Comparison of ENCODE assay signal across 8 cellular contexts in genomic region chr9:39552242-39552760, GRCh38.
DNase-seq lines count a peak whose midpoint lies in the region; ATAC-seq and TF ChIP-seq lines count a peak whose summit lies in the region.
"Not testable (repeated sequence)": the region's sequence is repeated elsewhere in the genome, so short reads cannot be mapped to it uniquely, and the experiment has no call there.

No MANE protein-coding gene starts in this region.

- ATAC-seq in GM23338: peak; percentile 81
- peak; percentile 65 for ATAC-seq in WTC11

- not testable (repeated sequence) for H3K79me2 ChIP-seq in GM23338 (replicated peaks; ENCODE audit: insufficient read depth); mesendoderm (ENCODE audit: control insufficient read depth, insufficient read depth, low read length)

- H3K4me3 Mint-ChIP-seq in GM23338 (peak overlapping the region; percentile 69), WTC11 (peak overlapping the region; percentile 65), endodermal cell (peak overlapping the region; percentile 38)

- H3K9me2 ChIP-seq in GM23338 (ENCODE audit: insufficient read depth): not testable (repeated sequence)

- H2AK5ac ChIP-seq in mesendoderm (ENCODE audit: low read length); neuronal stem cell (ENCODE audit: low read depth, low read length): not testable (repeated sequence)

- not testable (repeated sequence) for H4K91ac ChIP-seq in neuronal stem cell (ENCODE audit: low read depth, low read length, poor library complexity)

- peak overlapping the region; percentile 61 for H3K4me2 ChIP-seq in GM23338
- not testable (repeated sequence) for H3K4me2 ChIP-seq in mesendoderm (ENCODE audit: low read length); neuronal stem cell (ENCODE audit: insufficient read depth, low read length, poor library complexity, severe bottlenecking)

- not testable (repeated sequence) for H3K14ac ChIP-seq in neuronal stem cell (ENCODE audit: low read length)

- peak overlapping the region; percentile 51; the same call in 1 of the 2 replicates for H3K9ac ChIP-seq in HUES48 (ENCODE audit: low read depth, low read length)
- not testable (repeated sequence) for H3K9ac ChIP-seq in endodermal cell (ENCODE audit: extremely low read depth, low read length, poor library complexity, severe bottlenecking); mesendoderm (ENCODE audit: low read length); neuronal stem cell (ENCODE audit: low read depth, low read length, poor library complexity)
- H3K9ac ChIP-seq in iPS-15b (ENCODE audit: low read depth, low read length): peak overlapping the region; percentile 79

- not testable (repeated sequence) for H3K79me1 ChIP-seq in mesendoderm (ENCODE audit: low read length); neuronal stem cell (ENCODE audit: low read depth, low read length)

- CTCF ChIA-PET in WTC11 (lab: Charles Lee): not testable (repeated sequence)

- H3K27ac ChIP-seq in GM23338 (ENCODE audit: low read depth) (peak overlapping the region; percentile 98), HUES48 (ENCODE audit: low read depth, low read length) (peak overlapping the region; percentile 94), endodermal cell (ENCODE audit: low read depth, low read length) (peak overlapping the region; percentile 84), mesendoderm (ENCODE audit: low read depth, low read length) (peak overlapping the region; percentile 84), neuronal stem cell (replicated peaks; ENCODE audit: low read length) (peak overlapping the region; percentile 90)

- H4K5ac ChIP-seq in mesendoderm (ENCODE audit: low read length): not testable (repeated sequence)

- not testable (repeated sequence) for H3K4me1 ChIP-seq in GM23338 (ENCODE audit: insufficient read depth); HUES48 (ENCODE audit: control insufficient read depth, insufficient read depth, low read length); endodermal cell (ENCODE audit: control insufficient read depth, insufficient read depth, low read length); iPS-15b (ENCODE audit: control insufficient read depth, insufficient read depth, low read length); mesendoderm (ENCODE audit: control insufficient read depth, low read depth, low read length); neuronal stem cell (ENCODE audit: control insufficient read depth in 2 of 2, insufficient read depth in 1 of 2, low read depth in 1 of 2, low read length in 2 of 2)

- POLR2A ChIA-PET in WTC11 (lab: Charles Lee): not testable (repeated sequence)

- H3K36me3 Mint-ChIP-seq in GM23338 (ENCODE audit: low read depth); WTC11; endodermal cell (ENCODE audit: low read depth): not testable (repeated sequence)

- not testable (repeated sequence) for H2BK12ac ChIP-seq in neuronal stem cell (ENCODE audit: low read length)

- DNase-seq in DMS 273 (lab: John Stamatoyannopoulos, UW; ENCODE audit: unreplicated experiment): peak; percentile 28
- peak; percentile 1 for DNase-seq in GM23338 (ENCODE audit: low spot score)
- DNase-seq in WTC11 (ENCODE audit: low spot score): not testable (repeated sequence)
- DNase-seq in endodermal cell: peak; percentile 40
- DNase-seq in mesendoderm: peak; percentile 27
- peak; percentile 0 for DNase-seq in neuronal stem cell (ENCODE audit: low spot score)

- H2BK5ac ChIP-seq in mesendoderm (ENCODE audit: low read length); neuronal stem cell (ENCODE audit: low read length): not testable (repeated sequence)

- not testable (repeated sequence) for H3K23ac ChIP-seq in mesendoderm (ENCODE audit: low read length); neuronal stem cell (ENCODE audit: low read depth, low read length, poor library complexity)

- not testable (repeated sequence) for H4K20me1 ChIP-seq in GM23338 (replicated peaks; ENCODE audit: insufficient read depth)

- H2BK120ac ChIP-seq in mesendoderm (ENCODE audit: low read depth, low read length); neuronal stem cell (ENCODE audit: low read depth, low read length): not testable (repeated sequence)

- H3F3A ChIP-seq in GM23338 (replicated peaks; ENCODE audit: low read depth): not testable (repeated sequence)

- H3K4ac ChIP-seq in mesendoderm (ENCODE audit: low read depth, low read length); neuronal stem cell (ENCODE audit: low read length): not testable (repeated sequence)

- peak overlapping the region; percentile 34 for H3K56ac ChIP-seq in mesendoderm (ENCODE audit: low read length)

- not testable (repeated sequence) for H3K36me3 ChIP-seq in GM23338 (ENCODE audit: insufficient read depth); HUES48 (ENCODE audit: control insufficient read depth, insufficient read depth, low read length); endodermal cell (ENCODE audit: control insufficient read depth, insufficient read depth, low read length); iPS-15b (ENCODE audit: control insufficient read depth, insufficient read depth, low read length); mesendoderm (ENCODE audit: control insufficient read depth, insufficient read depth, low read length); neuronal stem cell (replicated peaks in 1 of 2; ENCODE audit: control insufficient read depth in 2 of 2, insufficient read depth in 2 of 2, low read length in 2 of 2)

- H3K9me3 Mint-ChIP-seq in GM23338, WTC11, endodermal cell: not testable (repeated sequence)

- H3K4me3 ChIP-seq in GM23338 (peak overlapping the region; percentile 43), HUES48 (ENCODE audit: low read depth, low read length) (peak overlapping the region; percentile 48), endodermal cell (ENCODE audit: low read length) (peak overlapping the region; percentile 53), iPS-15b (ENCODE audit: low read depth, low read length) (peak overlapping the region; percentile 39)
- not testable (repeated sequence) for H3K4me3 ChIP-seq in mesendoderm (ENCODE audit: low read length); neuronal stem cell (ENCODE audit: low read length in 2 of 2)

- H4K8ac ChIP-seq in mesendoderm (ENCODE audit: low read depth, low read length); neuronal stem cell (ENCODE audit: low read depth, low read length): not testable (repeated sequence)

- H2AFZ ChIP-seq in GM23338: not testable (repeated sequence)
- H2AFZ ChIP-seq in neuronal stem cell (ENCODE audit: low read length): peak overlapping the region; percentile 66

- TF ChIP-seq CTCF in GM23338 (conservative IDR thresholded peaks at IDR 0.05; ENCODE audit: low read depth in 2 of 2); WTC11 (IDR thresholded peaks at IDR 0.05); endodermal cell (conservative IDR thresholded peaks at IDR 0.05): not testable (repeated sequence)

- not testable (repeated sequence) for H3K9me3 ChIP-seq in HUES48 (ENCODE audit: control insufficient read depth, insufficient read depth, low read length); endodermal cell (ENCODE audit: control insufficient read depth, low read length); iPS-15b (ENCODE audit: control insufficient read depth, insufficient read depth, low read length); neuronal stem cell (replicated peaks in 1 of 2; ENCODE audit: control insufficient read depth in 2 of 2, insufficient read depth in 1 of 2, low read depth in 1 of 2, low read length in 2 of 2)

- not testable (repeated sequence) for H3K27me3 Mint-ChIP-seq in GM23338 (ENCODE audit: insufficient read depth, low read depth, poor library complexity); WTC11 (ENCODE audit: low read depth); endodermal cell (ENCODE audit: insufficient read depth)

- H2BK15ac ChIP-seq in mesendoderm (replicated peaks; ENCODE audit: low read depth); neuronal stem cell (ENCODE audit: low read length): not testable (repeated sequence)

- H3K4me1 Mint-ChIP-seq in GM23338: not testable (repeated sequence)
- peaks cover 22% of the 10 kb centered on the region for H3K4me1 Mint-ChIP-seq in WTC11
- H3K4me1 Mint-ChIP-seq in endodermal cell: peaks cover 12% of the 10 kb centered on the region

- H3K27ac Mint-ChIP-seq in GM23338 (peak overlapping the region; percentile 96), WTC11 (peak overlapping the region; percentile 99), endodermal cell (peak overlapping the region; percentile 92)

- H3K27me3 ChIP-seq in GM23338 (ENCODE audit: insufficient read depth); HUES48 (ENCODE audit: control insufficient read depth, insufficient read depth, low read length); endodermal cell (ENCODE audit: control insufficient read depth, insufficient read depth, low read length, poor library complexity, severe bottlenecking); iPS-15b (ENCODE audit: control insufficient read depth, insufficient read depth, low read length); mesendoderm (ENCODE audit: insufficient read depth, low read length, poor library complexity); neuronal stem cell (ENCODE audit: control insufficient read depth in 3 of 3, insufficient read depth in 3 of 3, low read depth in 1 of 3, low read length in 3 of 3): not testable (repeated sequence)

- 3% methylated on average over 2 of the region's 2 CpGs; no CpG with 5 or more reads in 1 of the 2 experiments for WGBS in endodermal cell (ENCODE audit: insufficient coverage in 1 of 2, insufficient read length in 1 of 2), 2 experiments
- WGBS in mesendoderm (ENCODE audit: extremely low coverage, insufficient coverage, low lambda C conversion rate): no CpG with 5 or more reads among the region's 2 CpGs
- no CpG with 5 or more reads among the region's 2 CpGs for WGBS in neuronal stem cell (ENCODE audit: extremely low coverage in 2 of 2, insufficient read length in 2 of 2, insufficient replicate concordance in 1 of 2), 2 donors

- not testable (repeated sequence) for H3K18ac ChIP-seq in mesendoderm (ENCODE audit: low read length); neuronal stem cell (ENCODE audit: low read length)
